1 cellular context compared by ENCODE assay signal in the genomic region with DNA sequence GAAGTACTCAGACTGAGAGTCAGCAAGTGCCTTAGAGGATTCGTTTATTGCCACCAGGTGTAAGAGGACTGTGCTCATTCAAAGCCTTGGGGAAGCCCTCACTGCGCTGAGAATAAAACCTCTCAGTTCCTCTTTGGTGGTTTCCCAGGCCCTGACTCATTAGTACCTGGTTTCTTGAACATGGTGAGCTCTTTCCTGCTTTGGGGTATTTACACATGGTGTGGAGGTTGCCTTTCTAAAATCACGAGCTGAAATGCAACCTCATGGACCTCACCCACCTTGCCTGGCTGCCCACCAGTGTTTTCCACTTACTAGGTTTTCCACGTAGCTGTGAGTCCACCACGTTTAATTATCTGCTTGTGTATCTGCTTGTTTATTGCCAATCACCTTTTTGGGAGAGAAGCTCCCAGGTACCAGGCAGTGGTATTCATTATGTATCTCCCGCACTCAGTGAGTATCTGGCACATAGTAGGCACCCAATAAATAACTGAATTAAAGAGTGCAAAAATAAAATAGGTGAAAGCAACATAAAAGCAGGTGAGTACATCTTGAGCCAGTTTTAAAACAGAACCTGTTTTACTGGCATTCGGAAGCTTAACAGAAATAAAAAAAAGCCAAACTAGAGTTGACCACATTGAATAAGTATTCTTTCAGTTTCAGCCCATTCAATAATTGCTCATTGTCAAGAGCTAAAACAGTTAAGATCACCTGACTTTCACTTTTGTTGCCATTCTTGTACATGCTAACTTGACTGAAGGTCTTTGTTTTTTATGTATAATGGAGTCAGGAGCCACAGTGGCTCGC.
A peak's percentile ranks its signal among the peaks of the same experiment; 100 is the strongest.
TF ChIP-seq lines count a peak whose summit lies in the region.

No MANE protein-coding gene starts in this region.

TF ChIP-seq in GM12878, 131 proteins besides CTCF, POLR2A, EP300 and RAD21 (continued from another document and continues in another):
- TF ChIP-seq, protein P1, sequence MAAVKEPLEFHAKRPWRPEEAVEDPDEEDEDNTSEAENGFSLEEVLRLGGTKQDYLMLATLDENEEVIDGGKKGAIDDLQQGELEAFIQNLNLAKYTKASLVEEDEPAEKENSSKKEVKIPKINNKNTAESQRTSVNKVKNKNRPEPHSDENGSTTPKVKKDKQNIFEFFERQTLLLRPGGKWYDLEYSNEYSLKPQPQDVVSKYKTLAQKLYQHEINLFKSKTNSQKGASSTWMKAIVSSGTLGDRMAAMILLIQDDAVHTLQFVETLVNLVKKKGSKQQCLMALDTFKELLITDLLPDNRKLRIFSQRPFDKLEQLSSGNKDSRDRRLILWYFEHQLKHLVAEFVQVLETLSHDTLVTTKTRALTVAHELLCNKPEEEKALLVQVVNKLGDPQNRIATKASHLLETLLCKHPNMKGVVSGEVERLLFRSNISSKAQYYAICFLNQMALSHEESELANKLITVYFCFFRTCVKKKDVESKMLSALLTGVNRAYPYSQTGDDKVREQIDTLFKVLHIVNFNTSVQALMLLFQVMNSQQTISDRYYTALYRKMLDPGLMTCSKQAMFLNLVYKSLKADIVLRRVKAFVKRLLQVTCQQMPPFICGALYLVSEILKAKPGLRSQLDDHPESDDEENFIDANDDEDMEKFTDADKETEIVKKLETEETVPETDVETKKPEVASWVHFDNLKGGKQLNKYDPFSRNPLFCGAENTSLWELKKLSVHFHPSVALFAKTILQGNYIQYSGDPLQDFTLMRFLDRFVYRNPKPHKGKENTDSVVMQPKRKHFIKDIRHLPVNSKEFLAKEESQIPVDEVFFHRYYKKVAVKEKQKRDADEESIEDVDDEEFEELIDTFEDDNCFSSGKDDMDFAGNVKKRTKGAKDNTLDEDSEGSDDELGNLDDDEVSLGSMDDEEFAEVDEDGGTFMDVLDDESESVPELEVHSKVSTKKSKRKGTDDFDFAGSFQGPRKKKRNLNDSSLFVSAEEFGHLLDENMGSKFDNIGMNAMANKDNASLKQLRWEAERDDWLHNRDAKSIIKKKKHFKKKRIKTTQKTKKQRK (IDR thresholded peaks at IDR 0.05; ENCODE audit: low read depth, low read length), result no peak
- TF ChIP-seq CHD2 (IDR thresholded peaks at IDR 0.05; ENCODE audit: borderline replicate concordance, low read depth, low read length), result peak; percentile 90
- peak; percentile 95 to 98 for TF ChIP-seq BHLHE40 (IDR thresholded peaks at IDR 0.05; ENCODE audit: borderline replicate concordance in 1 of 2, low read depth in 2 of 2, low read length in 1 of 2)
- no peak for TF ChIP-seq ZNF274 (IDR thresholded peaks at IDR 0.05; ENCODE audit: insufficient read depth, insufficient read length)
- TF ChIP-seq EED (IDR thresholded peaks at IDR 0.05; ENCODE audit: low read depth), result peak; percentile 99
- peak; percentile 100 for TF ChIP-seq TCF3 (IDR thresholded peaks at IDR 0.05; ENCODE audit: borderline replicate concordance, insufficient read depth, low read depth, low read length)
- TF ChIP-seq NFYA (IDR thresholded peaks at IDR 0.05; ENCODE audit: borderline replicate concordance, low read depth, low read length), result no peak
- no peak for TF ChIP-seq ZSCAN29 (IDR thresholded peaks at IDR 0.05)
- no peak for TF ChIP-seq ZBTB33 (IDR thresholded peaks at IDR 0.05)
- TF ChIP-seq ZNF622 (IDR thresholded peaks at IDR 0.05), result no peak
- no peak for TF ChIP-seq NR2C1 (IDR thresholded peaks at IDR 0.05)
- TF ChIP-seq ZNF384 (IDR thresholded peaks at IDR 0.05; ENCODE audit: borderline replicate concordance, low read depth, low read length), result peak; percentile 92
- TF ChIP-seq ZBTB4 (CRISPR knock-in tag; IDR thresholded peaks at IDR 0.05), result no peak
- TF ChIP-seq BMI1 (IDR thresholded peaks at IDR 0.05; ENCODE audit: borderline replicate concordance), result peak; percentile 90
- peak; percentile 99 for TF ChIP-seq MTA2 (IDR thresholded peaks at IDR 0.05; ENCODE audit: low read depth)
- peak; percentile 96 for TF ChIP-seq MEF2A (IDR thresholded peaks at IDR 0.05; ENCODE audit: insufficient read depth, low read depth, low read length)
- TF ChIP-seq IRF3 (IDR thresholded peaks at IDR 0.05), result no peak
- peak; percentile 96 for TF ChIP-seq SMARCA5 (IDR thresholded peaks at IDR 0.05)
- TF ChIP-seq ZNF24 (IDR thresholded peaks at IDR 0.05), result peak; percentile 91
- no peak for TF ChIP-seq STAT1 (conservative IDR thresholded peaks at IDR 0.05)
- no peak for TF ChIP-seq E2F8 (IDR thresholded peaks at IDR 0.05; ENCODE audit: low read depth, partially characterized antibody)
- TF ChIP-seq, protein P2, sequence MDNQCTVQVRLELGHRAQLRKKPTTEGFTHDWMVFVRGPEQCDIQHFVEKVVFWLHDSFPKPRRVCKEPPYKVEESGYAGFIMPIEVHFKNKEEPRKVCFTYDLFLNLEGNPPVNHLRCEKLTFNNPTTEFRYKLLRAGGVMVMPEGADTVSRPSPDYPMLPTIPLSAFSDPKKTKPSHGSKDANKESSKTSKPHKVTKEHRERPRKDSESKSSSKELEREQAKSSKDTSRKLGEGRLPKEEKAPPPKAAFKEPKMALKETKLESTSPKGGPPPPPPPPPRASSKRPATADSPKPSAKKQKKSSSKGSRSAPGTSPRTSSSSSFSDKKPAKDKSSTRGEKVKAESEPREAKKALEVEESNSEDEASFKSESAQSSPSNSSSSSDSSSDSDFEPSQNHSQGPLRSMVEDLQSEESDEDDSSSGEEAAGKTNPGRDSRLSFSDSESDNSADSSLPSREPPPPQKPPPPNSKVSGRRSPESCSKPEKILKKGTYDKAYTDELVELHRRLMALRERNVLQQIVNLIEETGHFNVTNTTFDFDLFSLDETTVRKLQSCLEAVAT (IDR thresholded peaks at IDR 0.05), result peak; percentile 88
- peak; percentile 97 for TF ChIP-seq MTA3 (IDR thresholded peaks at IDR 0.05; ENCODE audit: borderline replicate concordance, low read length)
- peak; percentile 99 for TF ChIP-seq PAX5 (IDR thresholded peaks at IDR 0.05; ENCODE audit: borderline replicate concordance, low read depth, low read length)
- peak; percentile 88 for TF ChIP-seq RAD51 (IDR thresholded peaks at IDR 0.05)
- TF ChIP-seq EGR1 (IDR thresholded peaks at IDR 0.05; ENCODE audit: borderline replicate concordance in 1 of 2, low read depth in 2 of 2, low read length in 2 of 2), result no peak
- TF ChIP-seq RBBP5 (conservative IDR thresholded peaks at IDR 0.05), result 0 out of 2 replicates have a peak, but pooled peaks have one; percentile 11
- TF ChIP-seq, protein P3, sequence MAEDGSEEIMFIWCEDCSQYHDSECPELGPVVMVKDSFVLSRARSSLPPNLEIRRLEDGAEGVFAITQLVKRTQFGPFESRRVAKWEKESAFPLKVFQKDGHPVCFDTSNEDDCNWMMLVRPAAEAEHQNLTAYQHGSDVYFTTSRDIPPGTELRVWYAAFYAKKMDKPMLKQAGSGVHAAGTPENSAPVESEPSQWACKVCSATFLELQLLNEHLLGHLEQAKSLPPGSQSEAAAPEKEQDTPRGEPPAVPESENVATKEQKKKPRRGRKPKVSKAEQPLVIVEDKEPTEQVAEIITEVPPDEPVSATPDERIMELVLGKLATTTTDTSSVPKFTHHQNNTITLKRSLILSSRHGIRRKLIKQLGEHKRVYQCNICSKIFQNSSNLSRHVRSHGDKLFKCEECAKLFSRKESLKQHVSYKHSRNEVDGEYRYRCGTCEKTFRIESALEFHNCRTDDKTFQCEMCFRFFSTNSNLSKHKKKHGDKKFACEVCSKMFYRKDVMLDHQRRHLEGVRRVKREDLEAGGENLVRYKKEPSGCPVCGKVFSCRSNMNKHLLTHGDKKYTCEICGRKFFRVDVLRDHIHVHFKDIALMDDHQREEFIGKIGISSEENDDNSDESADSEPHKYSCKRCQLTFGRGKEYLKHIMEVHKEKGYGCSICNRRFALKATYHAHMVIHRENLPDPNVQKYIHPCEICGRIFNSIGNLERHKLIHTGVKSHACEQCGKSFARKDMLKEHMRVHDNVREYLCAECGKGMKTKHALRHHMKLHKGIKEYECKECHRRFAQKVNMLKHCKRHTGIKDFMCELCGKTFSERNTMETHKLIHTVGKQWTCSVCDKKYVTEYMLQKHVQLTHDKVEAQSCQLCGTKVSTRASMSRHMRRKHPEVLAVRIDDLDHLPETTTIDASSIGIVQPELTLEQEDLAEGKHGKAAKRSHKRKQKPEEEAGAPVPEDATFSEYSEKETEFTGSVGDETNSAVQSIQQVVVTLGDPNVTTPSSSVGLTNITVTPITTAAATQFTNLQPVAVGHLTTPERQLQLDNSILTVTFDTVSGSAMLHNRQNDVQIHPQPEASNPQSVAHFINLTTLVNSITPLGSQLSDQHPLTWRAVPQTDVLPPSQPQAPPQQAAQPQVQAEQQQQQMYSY (CRISPR knock-in tag; IDR thresholded peaks at IDR 0.05), result no peak
- TF ChIP-seq, protein P4, sequence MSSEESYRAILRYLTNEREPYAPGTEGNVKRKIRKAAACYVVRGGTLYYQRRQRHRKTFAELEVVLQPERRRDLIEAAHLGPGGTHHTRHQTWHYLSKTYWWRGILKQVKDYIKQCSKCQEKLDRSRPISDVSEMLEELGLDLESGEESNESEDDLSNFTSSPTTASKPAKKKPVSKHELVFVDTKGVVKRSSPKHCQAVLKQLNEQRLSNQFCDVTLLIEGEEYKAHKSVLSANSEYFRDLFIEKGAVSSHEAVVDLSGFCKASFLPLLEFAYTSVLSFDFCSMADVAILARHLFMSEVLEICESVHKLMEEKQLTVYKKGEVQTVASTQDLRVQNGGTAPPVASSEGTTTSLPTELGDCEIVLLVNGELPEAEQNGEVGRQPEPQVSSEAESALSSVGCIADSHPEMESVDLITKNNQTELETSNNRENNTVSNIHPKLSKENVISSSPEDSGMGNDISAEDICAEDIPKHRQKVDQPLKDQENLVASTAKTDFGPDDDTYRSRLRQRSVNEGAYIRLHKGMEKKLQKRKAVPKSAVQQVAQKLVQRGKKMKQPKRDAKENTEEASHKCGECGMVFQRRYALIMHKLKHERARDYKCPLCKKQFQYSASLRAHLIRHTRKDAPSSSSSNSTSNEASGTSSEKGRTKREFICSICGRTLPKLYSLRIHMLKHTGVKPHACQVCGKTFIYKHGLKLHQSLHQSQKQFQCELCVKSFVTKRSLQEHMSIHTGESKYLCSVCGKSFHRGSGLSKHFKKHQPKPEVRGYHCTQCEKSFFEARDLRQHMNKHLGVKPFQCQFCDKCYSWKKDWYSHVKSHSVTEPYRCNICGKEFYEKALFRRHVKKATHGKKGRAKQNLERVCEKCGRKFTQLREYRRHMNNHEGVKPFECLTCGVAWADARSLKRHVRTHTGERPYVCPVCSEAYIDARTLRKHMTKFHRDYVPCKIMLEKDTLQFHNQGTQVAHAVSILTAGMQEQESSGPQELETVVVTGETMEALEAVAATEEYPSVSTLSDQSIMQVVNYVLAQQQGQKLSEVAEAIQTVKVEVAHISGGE (CRISPR knock-in tag; IDR thresholded peaks at IDR 0.05), result no peak
- peak; percentile 80 for TF ChIP-seq GABPA (IDR thresholded peaks at IDR 0.05; ENCODE audit: low read depth)
- TF ChIP-seq POLR2AphosphoS5 (IDR thresholded peaks at IDR 0.05; ENCODE audit: low read length), result 0 out of 2 replicates have a peak, but pooled peaks have one; percentile 12
